Comparison of ENCODE assay signal across 1 cellular context in the genomic region with DNA sequence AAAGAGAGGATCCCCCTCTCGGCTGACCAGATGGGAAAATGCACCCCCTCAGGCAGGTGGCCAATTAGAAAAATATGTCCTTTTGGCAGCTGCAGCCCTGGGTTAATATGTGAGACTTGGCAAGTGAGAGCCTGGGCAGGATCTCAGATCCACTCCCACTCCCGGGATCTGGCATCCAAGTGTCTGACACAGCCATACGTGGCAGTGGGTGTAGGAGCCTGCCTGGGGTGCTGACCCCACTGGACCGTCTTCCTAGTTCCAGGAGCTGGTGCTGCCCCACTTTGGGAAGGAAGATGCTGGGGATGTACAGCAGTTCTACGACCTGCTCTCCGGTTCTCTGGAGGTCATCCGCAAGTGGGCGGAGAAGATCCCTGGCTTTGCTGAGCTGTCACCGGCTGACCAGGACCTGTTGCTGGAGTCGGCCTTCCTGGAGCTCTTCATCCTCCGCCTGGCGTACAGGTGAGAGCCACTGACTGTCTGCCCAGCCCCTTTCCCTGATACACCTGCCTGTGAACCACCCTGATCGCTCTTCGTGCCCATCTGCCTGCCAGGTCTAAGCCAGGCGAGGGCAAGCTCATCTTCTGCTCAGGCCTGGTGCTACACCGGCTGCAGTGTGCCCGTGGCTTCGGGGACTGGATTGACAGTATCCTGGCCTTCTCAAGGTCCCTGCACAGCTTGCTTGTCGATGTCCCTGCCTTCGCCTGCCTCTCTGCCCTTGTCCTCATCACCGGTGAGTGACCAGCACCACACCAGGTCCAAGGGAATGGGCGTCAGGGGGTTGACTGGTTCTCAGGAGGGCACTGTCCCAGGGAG.
TF ChIP-seq lines count a peak whose summit lies in the region.

No MANE protein-coding gene starts in this region.

TF ChIP-seq in HepG2, 621 proteins besides CTCF, POLR2A, EP300 and RAD21:
- TF ChIP-seq ZNF232 (CRISPR knock-in tag; IDR thresholded peaks at IDR 0.05; ENCODE audit: borderline replicate concordance) (no peak), AGO1 (IDR thresholded peaks at IDR 0.05; ENCODE audit: low read depth, low read length, poor library complexity, severe bottlenecking) (peak; percentile 75), ZNF142 (CRISPR knock-in tag; IDR thresholded peaks at IDR 0.05) (no peak)
TF ChIP-seq in HepG2: peak in this region for 1.
